27 cellular contexts compared by ENCODE assay signal in genomic region chrX:68556036-68556435, GRCh38.
"Had no signal": no experiment of that assay in that cellular context is flagged by ENCODE, and none has a peak within 500 bp of the region (broad histone marks: within the 10 kb centered on the region; RNA-seq: fewer than 3 reads in every experiment).

No MANE protein-coding gene starts in this region.

- H3K27me3 ChIP-seq: ascending aorta, cardiac muscle cell had no signal

- H3K4me3 ChIP-seq: ascending aorta, cardiac muscle cell had no signal

- H3K4me1 ChIP-seq: ascending aorta had no signal

- DNase-seq: activated B cell treated with CpG ODN at 0.5 μM for 24 hours; activated CD4-positive, alpha-beta memory T cell treated with anti-CD3 and anti-CD28 coated beads for 36 hours; activated CD4-positive, alpha-beta T cell treated with anti-CD3 and anti-CD28 coated beads for 4 hours; activated CD4-positive, alpha-beta T cell treated with anti-CD3 and anti-CD28 coated beads, Interleukin-2, amount 10 ng/mL, durations not matched to agents 24 days and 14 days; activated CD4-positive, alpha-beta T cell treated with anti-CD3 and anti-CD28 coated beads, Interleukin-2, amount 50 U/mL, for 1 hour; activated CD4-positive, alpha-beta T cell treated with anti-CD3 and anti-CD28 coated beads, Interleukin-2, amount 50 U/mL, for 4 hours; activated CD4-positive, CD25-positive, alpha-beta regulatory T cell treated with anti-CD3 and anti-CD28 coated beads, Interleukin-2, amount 50 U/mL, for 72 hours; activated CD8-positive, alpha-beta memory T cell treated with anti-CD3 and anti-CD28 coated beads, Interleukin-2, amount 50 U/mL, for 4 hours; activated CD8-positive, alpha-beta T cell treated with anti-CD3 and anti-CD28 coated beads for 36 hours; activated effector memory CD4-positive, alpha-beta T cell treated with Interleukin-2 at 50 U/mL for 16 hours; activated gamma-delta T cell; activated naive CD4-positive, alpha-beta T cell treated with anti-CD3 and anti-CD28 coated beads, Interleukin-2, amount 10 ng/mL, durations not matched to agents 7 days and 5 days; activated naive CD4-positive, alpha-beta T cell treated with Interleukin-2 at 50 U/mL for 16 hours; activated naive CD8-positive, alpha-beta T cell treated with anti-CD3 and anti-CD28 coated beads, Interleukin-2, amount 10 ng/mL, durations not matched to agents 7 days and 5 days; activated naive CD8-positive, alpha-beta T cell treated with anti-CD3 and anti-CD28 coated beads, Interleukin-2, amount 50 U/mL, for 24 hours; activated T-cell treated with anti-CD3 and anti-CD28 coated beads for 4 hours; activated T-cell treated with anti-CD3 and anti-CD28 coated beads, Interleukin-2, amount 50 U/mL, for 1 hour; activated T-cell treated with anti-CD3 and anti-CD28 coated beads, Interleukin-2, amount 50 U/mL, for 4 hours; amygdala; anterior cingulate cortex; caudate nucleus; cerebellar nuclear complex; T-helper 2 cell; T-helper 9 cell had no signal

- H3K27ac ChIP-seq: ascending aorta, cardiac muscle cell, VCaP had no signal

- H3K36me3 ChIP-seq: ascending aorta, cardiac muscle cell had no signal

- ATAC-seq: activated CD8-positive, alpha-beta T cell treated with anti-CD3 and anti-CD28 coated beads for 36 hours; activated naive CD8-positive, alpha-beta T cell treated with anti-CD3 and anti-CD28 coated beads, Interleukin-2, amount 50 U/mL, for 24 hours; activated T-cell treated with anti-CD3 and anti-CD28 coated beads, Interleukin-2, amount 50 U/mL, for 4 hours had no signal
